13 cellular contexts compared by ENCODE assay signal in the genomic region with DNA sequence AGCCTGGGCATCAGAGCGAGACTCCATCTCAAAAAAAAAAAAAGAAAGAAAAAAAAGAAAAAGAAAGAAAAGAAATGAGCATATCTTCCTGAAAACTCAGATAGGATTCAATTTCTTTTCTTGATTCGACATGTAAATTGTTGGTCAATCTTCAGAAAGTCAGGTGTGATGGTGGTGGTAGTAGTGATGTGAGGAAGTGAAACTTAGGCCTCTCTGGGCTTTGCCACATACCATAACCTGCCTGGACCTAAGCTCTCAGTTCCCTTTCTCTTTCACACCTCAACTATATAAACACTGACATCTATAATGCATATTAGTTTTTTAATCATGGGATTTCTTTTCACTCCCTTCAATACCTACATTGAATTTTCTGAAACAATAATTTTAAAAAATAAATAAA.
A peak's percentile ranks its signal among the peaks of the same experiment; 100 is the strongest.
DNase-seq lines count a peak whose midpoint lies in the region; ATAC-seq and TF ChIP-seq lines count a peak whose summit lies in the region.
"Had no signal": no experiment of that assay in that cellular context is flagged by ENCODE, and none has a peak within 500 bp of the region (broad histone marks: within the 10 kb centered on the region; RNA-seq: fewer than 3 reads in every experiment).

No MANE protein-coding gene starts in this region.

- in situ Hi-C loops in GM13977 (cut with MboI; ENCODE audit: low pct_unique_long_range_greater_than_20kb, low sequenced_read_pairs, unreplicated experiment), result loop anchor here (25.0 kb wide), 1 partner anchor 414 kb away; a partner anchor contains a TSS

- no peak for TF ChIP-seq CTCF in GM13977 (IDR thresholded peaks at IDR 0.05; ENCODE audit: extremely low read depth, insufficient read depth, missing control alignments)

- DNase-seq in GM13977 (ENCODE audit: low spot score), result peak; percentile 89
- DNase-seq in foreskin melanocyte, result no peak
- DNase-seq in DMS114 treated with DMSO at 0.1 percent for 48 hours (lab: John Stamatoyannopoulos, UW; ENCODE audit: unreplicated experiment), result no peak
- DNase-seq in Right ventricle myocardium superior, result no peak
- no peak for DNase-seq in SKM-1 treated with dmso at 0.1 percent for 144 hours (lab: John Stamatoyannopoulos, UW; ENCODE audit: unreplicated experiment)
- DNase-seq: activated T-cell treated with anti-CD3 and anti-CD28 coated beads, Interleukin-2, amount 50 U/mL, for 72 hours; GDM1; islet precursor cell; stimulated activated CD4-positive, alpha-beta T cell treated with anti-CD3 and anti-CD28 coated beads, Interleukin-15, amount 100 ng/mL, for 24 hours had no signal

- ATAC-seq in GM19452 (IDR thresholded peaks at IDR 0.05; ENCODE audit: unreplicated experiment), result peak; percentile 98
- peak; percentile 99 for ATAC-seq in HG02870 (IDR thresholded peaks at IDR 0.05; ENCODE audit: unreplicated experiment)
- peak; percentile 99 for ATAC-seq in HG03521 (IDR thresholded peaks at IDR 0.05; ENCODE audit: unreplicated experiment)
- no peak for ATAC-seq in Right ventricle myocardium superior (ENCODE audit: poor library complexity)
- ATAC-seq: activated T-cell treated with anti-CD3 and anti-CD28 coated beads, Interleukin-2, amount 50 U/mL, for 72 hours; Panc1 had no signal

- intact Hi-C loops in Right ventricle myocardium superior (cut with DNase I), result no loop called here
